In genomic region chr2:11582526-11583202, GRCh38 we compare ENCODE assay signal across 8 cellular contexts. TPM values are rescaled to one million over a fixed set of nuclear protein-coding genes. Genes with fewer than 3 reads are reported as not detected.
A peak's percentile ranks its signal among the peaks of the same experiment; 100 is the strongest.
DNase-seq lines count a peak whose midpoint lies in the region; ATAC-seq and TF ChIP-seq lines count a peak whose summit lies in the region.

No MANE protein-coding gene starts in this region.

- no peaks in the 10 kb centered on the region; the same call in 2 of the 3 replicates for H3K9me3 Mint-ChIP-seq in GM23338

- peaks cover 5% of the 10 kb centered on the region; the same call in 1 of the 2 replicates for H3K36me3 ChIP-seq in GM23338 (ENCODE audit: insufficient read depth)
- H3K36me3 ChIP-seq in liver (ENCODE audit: control insufficient read depth in 4 of 4, insufficient read depth in 3 of 4, low read depth in 1 of 4, low read length in 3 of 4), result no peaks in the 10 kb centered on the region

- no peaks in the 10 kb centered on the region for H3K9me2 ChIP-seq in GM23338 (ENCODE audit: insufficient read depth)

- H3K27me3 ChIP-seq in GM23338 (ENCODE audit: insufficient read depth) (no peaks in the 10 kb centered on the region), liver (ENCODE audit: control insufficient read depth in 4 of 4, insufficient read depth in 4 of 4, low read length in 3 of 4) (no peaks in the 10 kb centered on the region)

- no peak overlapping the region for H3K27ac Mint-ChIP-seq in GM23338

- no peak overlapping the region for H3K9ac ChIP-seq in liver (ENCODE audit: low read depth in 1 of 2, low read length in 2 of 2)

- H3K4me1 Mint-ChIP-seq in GM23338, result peaks cover 30% of the 10 kb centered on the region

- H3K27ac ChIP-seq in GM23338 (ENCODE audit: low read depth) (no peak overlapping the region), liver (ENCODE audit: low read depth in 1 of 2, low read length in 2 of 2) (no peak overlapping the region)

- H2AFZ ChIP-seq in GM23338, result no peak overlapping the region

- 55% methylated on average over 19 of the region's 19 CpGs for WGBS in liver

- H3K4me1 ChIP-seq in GM23338 (ENCODE audit: insufficient read depth), result 0 out of 2 replicates have a peak, but pooled peaks cover 5% of the 10 kb centered on the region
- no peaks in the 10 kb centered on the region for H3K4me1 ChIP-seq in liver (ENCODE audit: control insufficient read depth in 4 of 4, insufficient read depth in 4 of 4, low read length in 3 of 4)

- DNase-seq in Ammon's horn (ENCODE audit: low spot score) (peak; percentile 69), GM23338 (ENCODE audit: low spot score) (peak; percentile 84), NCI-H2196 (lab: John Stamatoyannopoulos, UW; ENCODE audit: unreplicated experiment) (peak; percentile 60), choroid plexus epithelial cell (ENCODE audit: low read depth) (peak; percentile 67)
- DNase-seq in activated CD4-positive, CD25-positive, alpha-beta regulatory T cell treated with anti-CD3 and anti-CD28 coated beads, Interleukin-2, amount 50 U/mL, for 72 hours, result peak; percentile 68
- DNase-seq in stimulated activated CD4-positive, alpha-beta T cell treated with anti-CD3 and anti-CD28 coated beads, TNF-alpha, amount 100 ng/mL, for 4 hours (ENCODE audit: low read depth in 3 of 3), result peak; percentile 26 to 50 (median 32)

- H4K20me1 ChIP-seq in GM23338 (replicated peaks; ENCODE audit: insufficient read depth), result no peaks in the 10 kb centered on the region

- no peak overlapping the region for H3K4me2 ChIP-seq in GM23338

- peak; percentile 89 for TF ChIP-seq RAD21 in liver (IDR thresholded peaks at IDR 0.05)

- H3K79me2 ChIP-seq in GM23338 (replicated peaks; ENCODE audit: insufficient read depth), result no peaks in the 10 kb centered on the region; the same call in 1 of the 2 replicates

- ATAC-seq in GM23338 (peak; percentile 83), HG03565 (IDR thresholded peaks at IDR 0.05; ENCODE audit: unreplicated experiment) (no peak)

- no peaks in the 10 kb centered on the region for H3K9me3 ChIP-seq in liver (ENCODE audit: control insufficient read depth in 4 of 4, low read length in 3 of 4)

- H3K27me3 Mint-ChIP-seq in GM23338 (ENCODE audit: insufficient read depth, low read depth, poor library complexity), result peaks cover 9% of the 10 kb centered on the region

- peaks cover 41% of the 10 kb centered on the region for H3K36me3 Mint-ChIP-seq in GM23338 (ENCODE audit: low read depth)

- H3F3A ChIP-seq in GM23338 (replicated peaks; ENCODE audit: low read depth), result no peaks in the 10 kb centered on the region

- no peak overlapping the region for H3K4me3 Mint-ChIP-seq in GM23338

- TF ChIP-seq CTCF in GM23338 (conservative IDR thresholded peaks at IDR 0.05; ENCODE audit: low read depth in 2 of 2) (peak; percentile 91 to 94), choroid plexus epithelial cell (conservative IDR thresholded peaks at IDR 0.05; ENCODE audit: low read depth, low read length) (peak; percentile 86), liver (IDR thresholded peaks at IDR 0.05; ENCODE audit: low read depth, low read length, missing input control) (peak; percentile 79)

- H3K4me3 ChIP-seq in GM23338 (no peak overlapping the region), choroid plexus epithelial cell (ENCODE audit: low read depth, low read length) (no peak overlapping the region), liver (ENCODE audit: low read depth in 1 of 3, low read length in 3 of 3) (no peak overlapping the region)

TF ChIP-seq in GM23338, 12 proteins besides CTCF, POLR2A, EP300 and RAD21 (continues in another document):
- TF ChIP-seq STAT1 (IDR thresholded peaks at IDR 0.05; ENCODE audit: unreplicated experiment), result no peak
- TF ChIP-seq NANOG (IDR thresholded peaks at IDR 0.05; ENCODE audit: borderline replicate concordance), result no peak
- no peak for TF ChIP-seq EZH2phosphoT487 (IDR thresholded peaks at IDR 0.05; ENCODE audit: unreplicated experiment)
- no peak for TF ChIP-seq CREB1 (CRISPR knock-in tag; IDR thresholded peaks at IDR 0.05; ENCODE audit: low read depth)
- no peak for TF ChIP-seq REST (IDR thresholded peaks at IDR 0.05; ENCODE audit: unreplicated experiment)
- no peak for TF ChIP-seq ZNF114 (CRISPR knock-in tag; IDR thresholded peaks at IDR 0.05)
- no peak for TF ChIP-seq ZNF331 (CRISPR knock-in tag; IDR thresholded peaks at IDR 0.05; ENCODE audit: low read depth)
- no peak for TF ChIP-seq JUNB (IDR thresholded peaks at IDR 0.05; ENCODE audit: unreplicated experiment)
- no peak for TF ChIP-seq POLR2AphosphoS5 (IDR thresholded peaks at IDR 0.05; ENCODE audit: low read depth)

TF ChIP-seq in liver, 16 proteins besides CTCF, POLR2A, EP300 and RAD21:
- TF ChIP-seq YY1 (IDR thresholded peaks at IDR 0.05) (no peak), ZBTB33 (IDR thresholded peaks at IDR 0.05) (no peak), SP1 (IDR thresholded peaks at IDR 0.05) (no peak), MAX (IDR thresholded peaks at IDR 0.05) (no peak), EGR1 (IDR thresholded peaks at IDR 0.05; ENCODE audit: low read depth in 2 of 2) (no peak), GABPA (IDR thresholded peaks at IDR 0.05 in 1 of 2, conservative IDR thresholded peaks at IDR 0.05 in 1 of 2) (no peak), HNF4G (IDR thresholded peaks at IDR 0.05) (no peak), FOXA1 (IDR thresholded peaks at IDR 0.05) (no peak)

RNA-seq across cellular contexts. Expression of gene GREB1, which starts 48.8 kb away (rescaled TPM):
- total RNA-seq in GM23338 (2014; rRNA removed; shearing (Covaris generic)), result 35.0 and 36.5 TPM in 2 replicates
- polyA plus RNA-seq in GM23338 (2016; fragmentation: Nextera tagmentation; extraction: Ambion mirVana), result 12.0 and 12.2 TPM in 2 replicates
- total RNA-seq in liver, result 1 to 10 TPM; 5.4 to 6.3 TPM
- polyA plus RNA-seq in liver, result 1 to 10 TPM; 1.0 to 1.7 TPM

Comparison
In these comparisons a context has a peak if more than half of its experiments do, and no peak if none do; other contexts are left out.
1. DNase-seq: peak in every context shown above with its lines; median percentile 84 in GM23338; 69 in Ammon's horn; 68 in activated CD4-positive, CD25-positive, alpha-beta regulatory T cell treated with anti-CD3 and anti-CD28 coated beads, Interleukin-2, amount 50 U/mL, for 72 hours; 67 in choroid plexus epithelial cell; 60 in NCI-H2196; 32 in stimulated activated CD4-positive, alpha-beta T cell treated with anti-CD3 and anti-CD28 coated beads, TNF-alpha, amount 100 ng/mL, for 4 hours.